11 cellular contexts compared by ENCODE assay signal in the genomic region with DNA sequence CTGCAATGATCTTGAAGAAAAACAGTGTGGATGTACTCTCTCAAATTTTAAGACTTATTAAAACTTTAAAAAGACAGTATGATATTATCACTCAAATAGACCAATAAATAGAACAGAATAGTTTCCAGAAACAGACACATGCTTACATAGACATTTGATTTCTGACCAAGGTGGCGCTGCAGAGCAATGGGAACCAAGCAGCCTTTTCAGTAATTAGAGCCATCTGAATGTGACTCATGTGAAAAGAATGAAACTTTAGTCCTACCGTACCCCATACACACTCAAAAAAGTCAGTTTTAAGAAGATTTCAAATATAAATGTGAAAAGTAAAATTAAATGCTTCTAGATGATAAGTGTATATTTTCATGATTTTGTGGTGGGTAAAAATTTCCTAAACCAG.
DNase-seq lines count a peak whose midpoint lies in the region; ATAC-seq and TF ChIP-seq lines count a peak whose summit lies in the region.
"Had no signal": no experiment of that assay in that cellular context is flagged by ENCODE, and none has a peak within 500 bp of the region (broad histone marks: within the 10 kb centered on the region; RNA-seq: fewer than 3 reads in every experiment).

No MANE protein-coding gene starts in this region.

- H3K9me2 ChIP-seq in Loucy (replicated peaks; ENCODE audit: low read depth, low read length), result no peaks in the 10 kb centered on the region

- no peaks in the 10 kb centered on the region for H4K20me1 ChIP-seq in Loucy (ENCODE audit: insufficient read depth, low read length, poor library complexity, severe bottlenecking)

- DNase-seq in ELR (ENCODE audit: low read depth) (peak; percentile 72), astrocyte of the hippocampus (ENCODE audit: low read depth, low spot score) (peak; percentile 7), lower lobe of right lung (no peak), glomerular visceral epithelial cell (ENCODE audit: extremely low spot score) (no peak), DMS79 treated with DMSO at 0.1 percent for 48 hours (lab: John Stamatoyannopoulos, UW) (no peak)
- DNase-seq: NCI-H146; stimulated activated naive CD4-positive, alpha-beta T cell had no signal

- no peak overlapping the region for H2AFZ ChIP-seq in Loucy (ENCODE audit: low read length)

- H3K36me3 ChIP-seq in Loucy (ENCODE audit: insufficient read depth, low read length), result no peaks in the 10 kb centered on the region
- H3K36me3 ChIP-seq in lower lobe of right lung, result no peaks in the 10 kb centered on the region

- H3K4me1 ChIP-seq in Loucy (ENCODE audit: insufficient read depth, low read length, poor library complexity, severe bottlenecking), result no peaks in the 10 kb centered on the region
- no peaks in the 10 kb centered on the region for H3K4me1 ChIP-seq in lower lobe of right lung

- no peak overlapping the region for H3K4me2 ChIP-seq in Loucy (ENCODE audit: low read depth, low read length, poor library complexity, severe bottlenecking)

- H3K9me3 ChIP-seq in Loucy (ENCODE audit: insufficient read depth, low read depth, low read length), result no peaks in the 10 kb centered on the region
- H3K9me3 ChIP-seq in lower lobe of right lung, result no peaks in the 10 kb centered on the region
- H3K9me3 ChIP-seq: mucosa of descending colon had no signal

- intact Hi-C loops in lower lobe of right lung (cut with DNase I), result no loop called here

- ATAC-seq in lower lobe of right lung (peak in 1 of 2 donors; percentile 45), HG03097 (IDR thresholded peaks at IDR 0.05; ENCODE audit: low FRiP score, unreplicated experiment) (no peak), GM21786 (IDR thresholded peaks at IDR 0.05; ENCODE audit: unreplicated experiment) (no peak)
- ATAC-seq: mucosa of descending colon had no signal

- no peak overlapping the region for H3K4me3 ChIP-seq in Loucy (ENCODE audit: low read length, poor library complexity, severe bottlenecking)
- no peak overlapping the region for H3K4me3 ChIP-seq in lower lobe of right lung
- H3K4me3 ChIP-seq: mucosa of descending colon had no signal

- peak; percentile 67 for TF ChIP-seq CTCF in Loucy (conservative IDR thresholded peaks at IDR 0.05; ENCODE audit: low read length)
- peak; percentile 34 for TF ChIP-seq CTCF in lower lobe of right lung (IDR thresholded peaks at IDR 0.05)

- H3K9ac ChIP-seq in Loucy (ENCODE audit: low read depth, low read length, poor library complexity, severe bottlenecking), result no peak overlapping the region

- no peaks in the 10 kb centered on the region for H3K79me2 ChIP-seq in Loucy (ENCODE audit: insufficient read depth, low read length)

- H3K27me3 ChIP-seq in Loucy (ENCODE audit: insufficient read depth, low read length, poor library complexity, severe bottlenecking), result no peaks in the 10 kb centered on the region
- no peaks in the 10 kb centered on the region for H3K27me3 ChIP-seq in lower lobe of right lung (ENCODE audit: low read depth)

- H3K27ac ChIP-seq in lower lobe of right lung, result no peak overlapping the region

- no peaks in the 10 kb centered on the region for H3F3A ChIP-seq in Loucy (ENCODE audit: low read depth)

Comparison
In these comparisons a context has a peak if more than half of its experiments do, and no peak if none do; other contexts are left out.
1. DNase-seq: peak in ELR (single experiment) and astrocyte of the hippocampus (single experiment); none in lower lobe of right lung (single experiment), glomerular visceral epithelial cell (single experiment) and DMS79 treated with DMSO at 0.1 percent for 48 hours (single experiment).